In genomic region chr7:155374276-155375252, GRCh38 we compare ENCODE assay signal across 10 cellular contexts.
DNase-seq lines count a peak whose midpoint lies in the region; ATAC-seq, FAIRE-seq and TF ChIP-seq lines count a peak whose summit lies in the region.
"Had no signal": no experiment of that assay in that cellular context is flagged by ENCODE, and none has a peak within 500 bp of the region (broad histone marks: within the 10 kb centered on the region; RNA-seq: fewer than 3 reads in every experiment).

No MANE protein-coding gene starts in this region.

- TF ChIP-seq POLR2A in HepG2 (IDR thresholded peaks at IDR 0.05; ENCODE audit: insufficient read depth in 1 of 2, low read depth in 2 of 2, low read length in 2 of 2) = no peak

- no TSS peak for BruUV-seq in HepG2 (replicated peaks; lab: Mats Ljungman, UMichigan)

- no peak overlapping the region for H3K27ac Mint-ChIP-seq in T-helper 17 cell

- TF ChIP-seq EP300 in HepG2 (IDR thresholded peaks at IDR 0.05; ENCODE audit: low read depth in 2 of 2, low read length in 2 of 2) (no peak), HepG2 (CRISPR knock-in tag; IDR thresholded peaks at IDR 0.05; ENCODE audit: borderline replicate concordance) (no peak)

- H3K79me2 ChIP-seq in HepG2 (ENCODE audit: insufficient read depth, low read length) = no peaks in the 10 kb centered on the region

- no peak for TF ChIP-seq RAD21 in HepG2 (CRISPR knock-in tag; IDR thresholded peaks at IDR 0.05)

- in situ Hi-C loops in HepG2 (cut with HindIII; ENCODE audit: extremely low pct_ligation_motif_present, low pct_unique_long_range_greater_than_20kb) = loop anchor here (25.0 kb wide), 1 partner anchor 388 kb away; no protein-coding TSS in a partner anchor

- peaks cover 34% of the 10 kb centered on the region for H3K4me1 Mint-ChIP-seq in T-helper 17 cell

- intact Hi-C loops in left ventricle myocardium superior (cut with micrococcal nuclease) (no loop called here), HepG2 (cut with micrococcal nuclease; ENCODE audit: unreplicated experiment) (no loop called here)

- no peak overlapping the region for H3K9ac ChIP-seq in skeletal muscle satellite cell (ENCODE audit: low read depth, low read length)
- H3K9ac ChIP-seq in HepG2 (ENCODE audit: insufficient read depth, low read depth, low read length) = no peak overlapping the region

- H3K4me2 ChIP-seq in skeletal muscle satellite cell (ENCODE audit: low read length) (peak overlapping the region; percentile 75), HepG2 (ENCODE audit: low read depth, low read length) (no peak overlapping the region)

- peaks cover 84% of the 10 kb centered on the region for H3K27me3 ChIP-seq in skeletal muscle satellite cell (ENCODE audit: control insufficient read depth, insufficient read depth, low read length)
- peaks cover 7 to 61% of the 10 kb centered on the region in 2 experiments; a peak in 4 of 5 replicates for H3K27me3 ChIP-seq in HepG2 (ENCODE audit: control insufficient read depth in 1 of 2, insufficient read depth in 2 of 2, low read length in 2 of 2)
- H3K27me3 ChIP-seq: SJCRH30 had no signal

- H3K4me3 ChIP-seq in GM12875 (ENCODE audit: low read depth, low read length) = peak overlapping the region; percentile 5
- H3K4me3 ChIP-seq in skeletal muscle satellite cell (ENCODE audit: low read length) = no peak overlapping the region
- H3K4me3 ChIP-seq in HepG2 (replicated peaks in 1 of 3; ENCODE audit: insufficient read depth in 1 of 3, low read depth in 2 of 3, low read length in 3 of 3) = no peak overlapping the region
- H3K4me3 ChIP-seq: SJCRH30 had no signal

- H3K27me3 Mint-ChIP-seq in T-helper 17 cell = peaks cover 80% of the 10 kb centered on the region

- 0 out of 2 replicates have a peak, but pooled peaks cover 4% of the 10 kb centered on the region for H4K20me1 ChIP-seq in HepG2 (ENCODE audit: insufficient read depth, low read length)

- TF ChIP-seq CTCF in GM12875 (IDR thresholded peaks at IDR 0.05; ENCODE audit: borderline replicate concordance, insufficient read depth, low read depth, low read length) (no peak), HepG2 (CRISPR knock-in tag; IDR thresholded peaks at IDR 0.05) (no peak)

- H3K9me3 ChIP-seq in T-helper 17 cell (ENCODE audit: control insufficient read depth, low read length, poor library complexity, severe bottlenecking) (no peaks in the 10 kb centered on the region), skeletal muscle satellite cell (replicated peaks; ENCODE audit: low read length) (no peaks in the 10 kb centered on the region), HepG2 (ENCODE audit: low read length) (no peaks in the 10 kb centered on the region)
- H3K9me3 ChIP-seq: SJCRH30 had no signal

- no peaks in the 10 kb centered on the region for H3K36me3 ChIP-seq in skeletal muscle satellite cell (ENCODE audit: insufficient read depth, low read length)
- no peaks in the 10 kb centered on the region for H3K36me3 ChIP-seq in HepG2 (replicated peaks in 1 of 2; ENCODE audit: control insufficient read depth in 1 of 2, insufficient read depth in 2 of 2, low read length in 2 of 2)
- H3K36me3 ChIP-seq: SJCRH30 had no signal

- POLR2A ChIA-PET in HepG2 (lab: Yijun Ruan, JAX) = no interaction called here

- CTCF ChIA-PET in HepG2 (lab: Yijun Ruan, JAX; ENCODE audit: low intra/inter-chr PET ratio, low total read pairs) = no interaction called here

- no peak for FAIRE-seq in HepG2 (lab: Jason Lieb, UNC)
- FAIRE-seq: HTR-8/SVneo had no signal

- H3K4me1 ChIP-seq in skeletal muscle satellite cell (ENCODE audit: control insufficient read depth, insufficient read depth, low read length) (peaks cover 16% of the 10 kb centered on the region), HepG2 (ENCODE audit: insufficient read depth, low read length) (no peaks in the 10 kb centered on the region)
- H3K4me1 ChIP-seq: SJCRH30 had no signal

- WGBS in HepG2 (ENCODE audit: low lambda C conversion rate) = 81% methylated on average over 61 of the region's 110 CpGs

- DNase-seq in T-helper 17 cell (no peak), left ventricle myocardium superior (peak; percentile 24), HepG2 (ENCODE audit: low spot score) (no peak), NCI-H1092 (lab: John Stamatoyannopoulos, UW) (no peak)
- DNase-seq: NCI-H2171 had no signal

- ATAC-seq in T-helper 17 cell = no peak
- ATAC-seq in left ventricle myocardium superior = no peak
- no peak for ATAC-seq in HG02938 (IDR thresholded peaks at IDR 0.05; ENCODE audit: unreplicated experiment)
- ATAC-seq in HepG2 = no peak

- H3K27ac ChIP-seq in HepG2 (ENCODE audit: extremely low read length, insufficient read depth, low read length) = no peak overlapping the region
- H3K27ac ChIP-seq: SJCRH30 had no signal

- H3K36me3 Mint-ChIP-seq in T-helper 17 cell (ENCODE audit: low read depth) = peaks cover 10% of the 10 kb centered on the region

- no peak overlapping the region for H2AFZ ChIP-seq in HepG2 (ENCODE audit: low read length)

- H3K4me3 Mint-ChIP-seq in T-helper 17 cell = peak overlapping the region; percentile 77

TF ChIP-seq in HepG2, 621 proteins besides CTCF, POLR2A, EP300 and RAD21 (continues in another document):
- no peak for TF ChIP-seq FOXC1 (CRISPR knock-in tag; IDR thresholded peaks at IDR 0.05; ENCODE audit: borderline replicate concordance)
- no peak for TF ChIP-seq MYPOP (CRISPR knock-in tag; IDR thresholded peaks at IDR 0.05)
- no peak for TF ChIP-seq ZNF510 (CRISPR knock-in tag; IDR thresholded peaks at IDR 0.05; ENCODE audit: low read depth)
- no peak for TF ChIP-seq SMAD3 (CRISPR knock-in tag; IDR thresholded peaks at IDR 0.05)
- no peak for TF ChIP-seq ZBTB1 (CRISPR knock-in tag; IDR thresholded peaks at IDR 0.05; ENCODE audit: borderline replicate concordance)
- TF ChIP-seq, protein P1, sequence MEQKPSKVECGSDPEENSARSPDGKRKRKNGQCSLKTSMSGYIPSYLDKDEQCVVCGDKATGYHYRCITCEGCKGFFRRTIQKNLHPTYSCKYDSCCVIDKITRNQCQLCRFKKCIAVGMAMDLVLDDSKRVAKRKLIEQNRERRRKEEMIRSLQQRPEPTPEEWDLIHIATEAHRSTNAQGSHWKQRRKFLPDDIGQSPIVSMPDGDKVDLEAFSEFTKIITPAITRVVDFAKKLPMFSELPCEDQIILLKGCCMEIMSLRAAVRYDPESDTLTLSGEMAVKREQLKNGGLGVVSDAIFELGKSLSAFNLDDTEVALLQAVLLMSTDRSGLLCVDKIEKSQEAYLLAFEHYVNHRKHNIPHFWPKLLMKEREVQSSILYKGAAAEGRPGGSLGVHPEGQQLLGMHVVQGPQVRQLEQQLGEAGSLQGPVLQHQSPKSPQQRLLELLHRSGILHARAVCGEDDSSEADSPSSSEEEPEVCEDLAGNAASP (CRISPR knock-in tag; IDR thresholded peaks at IDR 0.05; ENCODE audit: borderline replicate concordance) = no peak
- TF ChIP-seq, protein P2, sequence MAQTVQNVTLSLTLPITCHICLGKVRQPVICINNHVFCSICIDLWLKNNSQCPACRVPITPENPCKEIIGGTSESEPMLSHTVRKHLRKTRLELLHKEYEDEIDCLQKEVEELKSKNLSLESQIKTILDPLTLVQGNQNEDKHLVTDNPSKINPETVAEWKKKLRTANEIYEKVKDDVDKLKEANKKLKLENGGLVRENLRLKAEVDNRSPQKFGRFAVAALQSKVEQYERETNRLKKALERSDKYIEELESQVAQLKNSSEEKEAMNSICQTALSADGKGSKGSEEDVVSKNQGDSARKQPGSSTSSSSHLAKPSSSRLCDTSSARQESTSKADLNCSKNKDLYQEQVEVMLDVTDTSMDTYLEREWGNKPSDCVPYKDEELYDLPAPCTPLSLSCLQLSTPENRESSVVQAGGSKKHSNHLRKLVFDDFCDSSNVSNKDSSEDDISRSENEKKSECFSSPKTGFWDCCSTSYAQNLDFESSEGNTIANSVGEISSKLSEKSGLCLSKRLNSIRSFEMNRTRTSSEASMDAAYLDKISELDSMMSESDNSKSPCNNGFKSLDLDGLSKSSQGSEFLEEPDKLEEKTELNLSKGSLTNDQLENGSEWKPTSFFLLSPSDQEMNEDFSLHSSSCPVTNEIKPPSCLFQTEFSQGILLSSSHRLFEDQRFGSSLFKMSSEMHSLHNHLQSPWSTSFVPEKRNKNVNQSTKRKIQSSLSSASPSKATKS (CRISPR knock-in tag; IDR thresholded peaks at IDR 0.05) = no peak
